Comparison of ENCODE assay signal across 22 cellular contexts in genomic region chr6:6823030-6823429, GRCh38.
DNase-seq lines count a peak whose midpoint lies in the region; ATAC-seq, FAIRE-seq and TF ChIP-seq lines count a peak whose summit lies in the region.
"Had no signal": no experiment of that assay in that cellular context is flagged by ENCODE, and none has a peak within 500 bp of the region (broad histone marks: within the 10 kb centered on the region; RNA-seq: fewer than 3 reads in every experiment).

No MANE protein-coding gene starts in this region.

- H4K20me1 ChIP-seq in BLaER1 (no peaks in the 10 kb centered on the region), GM12878 (ENCODE audit: control insufficient read depth, insufficient read depth) (no peaks in the 10 kb centered on the region)

- H3K9ac ChIP-seq in BLaER1: no peak overlapping the region
- H3K9ac ChIP-seq in GM12878 (ENCODE audit: control insufficient read depth, insufficient read depth, low read length): no peak overlapping the region; the same call in 1 of the 2 replicates

- TF ChIP-seq CTCF in HEK293 (tag by site-specific recombination; IDR thresholded peaks at IDR 0.05): no peak
- TF ChIP-seq CTCF in GM12878 (IDR thresholded peaks at IDR 0.05 in 2 of 3, conservative IDR thresholded peaks at IDR 0.05 in 1 of 3; ENCODE audit: control insufficient read depth in 2 of 3, extremely low read depth in 1 of 3, insufficient read depth in 1 of 3, low read depth in 3 of 3, low read length in 3 of 3): no peak
- no peak for TF ChIP-seq CTCF in right lobe of liver (IDR thresholded peaks at IDR 0.05)
- no peak for TF ChIP-seq CTCF in testis (IDR thresholded peaks at IDR 0.05)

- H3K36me3 ChIP-seq in BLaER1 (no peaks in the 10 kb centered on the region), HEK293 (ENCODE audit: control insufficient read depth in 2 of 2, insufficient read depth in 1 of 2, low read length in 2 of 2) (no peaks in the 10 kb centered on the region), GM12878 (ENCODE audit: control insufficient read depth in 2 of 2, insufficient read depth in 2 of 2, low read length in 1 of 2) (no peaks in the 10 kb centered on the region), right lobe of liver (no peaks in the 10 kb centered on the region), testis (ENCODE audit: low read depth, missing control alignments) (no peaks in the 10 kb centered on the region)

- TF ChIP-seq RAD21 in GM12878 (IDR thresholded peaks at IDR 0.05; ENCODE audit: insufficient read depth, low read depth, low read length): no peak

- FAIRE-seq in GM12878 (lab: Jason Lieb, UNC): no peak
- FAIRE-seq: D721Med, RCC 7860 had no signal

- POLR2A ChIA-PET in HEK293 (lab: Yijun Ruan, JAX): no interaction called here
- POLR2A ChIA-PET in GM12878 (lab: Charles Lee): interaction anchor here (0.6 to 0.7 kb wide), 3 partner anchors 16 to 431 kb away, joined by 3 to 5 read pairs (median 4); no protein-coding TSS in a partner anchor

- RAD21 ChIA-PET in GM12878 (lab: Charles Lee; ENCODE audit: unreplicated experiment): interaction anchor here (0.6 kb wide), 1 partner anchor 11 kb away, joined by 3 read pairs; no protein-coding TSS in a partner anchor

- TF ChIP-seq POLR2A in GM12878 (IDR thresholded peaks at IDR 0.05; ENCODE audit: low read depth, low read length) (no peak), right lobe of liver (IDR thresholded peaks at IDR 0.05) (no peak), testis (IDR thresholded peaks at IDR 0.05) (no peak)

- intact Hi-C loops in GM12878 (cut with micrococcal nuclease; ENCODE audit: unreplicated experiment): no loop called here
- intact Hi-C loops in right lobe of liver (cut with DNase I): no loop called here
- intact Hi-C loops in testis (cut with DNase I; ENCODE audit: low total_unique reads): no loop called here

- no peak for TF ChIP-seq EP300 in GM12878 (IDR thresholded peaks at IDR 0.05; ENCODE audit: borderline replicate concordance in 1 of 2, control insufficient read depth in 1 of 2, low read depth in 2 of 2, low read length in 2 of 2)

- BruUV-seq in GM12878 (replicated peaks; lab: Mats Ljungman, UMichigan): TSS peak; percentile 79

- CTCF ChIA-PET in HEK293 (lab: Yijun Ruan, JAX): interaction anchor here (1.3 kb wide), 1 partner anchor 620 kb away, joined by 3 read pairs; no protein-coding TSS in a partner anchor
- CTCF ChIA-PET in GM12878 (lab: Yijun Ruan, JAX): interaction anchor here (0.6 to 1.4 kb wide), 3 partner anchors 23 to 543 kb away, joined by 3 read pairs; no protein-coding TSS in a partner anchor

- SMC1A ChIA-PET in GM12878 (lab: Charles Lee; ENCODE audit: uncharacterized antibody, unreplicated experiment): interaction anchor here (0.8 to 1.9 kb wide), 6 partner anchors 8 to 23 kb away, joined by 3 to 11 read pairs (median 4); no protein-coding TSS in a partner anchor

- peak overlapping the region; percentile 25; the same call in 1 of the 2 replicates for H2AFZ ChIP-seq in GM12878 (ENCODE audit: control insufficient read depth, low read depth, low read length)

- in situ Hi-C loops in GM12878 (cut with MboI): no loop called here

- no peak for ATAC-seq in GM12878
- ATAC-seq in right lobe of liver: no peak
- ATAC-seq in GM19467 (IDR thresholded peaks at IDR 0.05; ENCODE audit: unreplicated experiment): no peak
- no peak for ATAC-seq in GM19324 (IDR thresholded peaks at IDR 0.05; ENCODE audit: low FRiP score, unreplicated experiment)
- ATAC-seq: Right ventricle myocardium inferior had no signal

- DNase-seq in GM12878 (ENCODE audit: low read depth, low spot score) (no peak), right lobe of liver (no peak), NCI-H1105 treated with DMSO at 0.1 percent for 48 hours (lab: John Stamatoyannopoulos, UW) (no peak), testis (no peak)
- DNase-seq: 8988T, EL, GF-D8, GOT3, HCEC 1CT, NCI-H1694, NCI-H2081 treated with DMSO at 0.1 percent for 48 hours, NCI-H2171 treated with DMSO at 0.1 percent for 48 hours, NCI-H524 treated with DMSO at 0.1 percent for 48 hours, NCI-H82 had no signal

- peak overlapping the region; percentile 47 for H3K4me2 ChIP-seq in BLaER1
- H3K4me2 ChIP-seq in GM12878 (ENCODE audit: control insufficient read depth, insufficient read depth): peak overlapping the region; percentile 41; the same call in 1 of the 2 replicates

- no peaks in the 10 kb centered on the region for H3K27me3 ChIP-seq in BLaER1
- H3K27me3 ChIP-seq in GM12878 (replicated peaks in 1 of 2; ENCODE audit: control insufficient read depth in 2 of 2, insufficient read depth in 2 of 2, low read length in 1 of 2): no peaks in the 10 kb centered on the region
- H3K27me3 ChIP-seq in right lobe of liver: no peaks in the 10 kb centered on the region
- no peaks in the 10 kb centered on the region for H3K27me3 ChIP-seq in testis

- H3K9me3 ChIP-seq in BLaER1 (no peaks in the 10 kb centered on the region), HEK293 (ENCODE audit: control insufficient read depth, insufficient read depth, low read depth, low read length) (no peaks in the 10 kb centered on the region), GM12878 (replicated peaks; ENCODE audit: control insufficient read depth, insufficient read depth, low read length) (no peaks in the 10 kb centered on the region), right lobe of liver (no peaks in the 10 kb centered on the region), testis (no peaks in the 10 kb centered on the region)

- WGBS in GM12878 (ENCODE audit: insufficient coverage, insufficient replicate concordance, low lambda C conversion rate, missing lambda C conversion rate): 67% methylated on average over 6 of the region's 6 CpGs
- WGBS in right lobe of liver (ENCODE audit: insufficient coverage, low coverage, low lambda C conversion rate, missing lambda C conversion rate): 78% methylated on average over 6 of the region's 6 CpGs
- WGBS in testis, 2 donors: 80 to 98% methylated on average over 6 of the region's 6 CpGs

- H3K79me2 ChIP-seq in GM12878 (ENCODE audit: control insufficient read depth, insufficient read depth, low read length): no peaks in the 10 kb centered on the region

- peaks cover 79% of the 10 kb centered on the region for H3K4me1 ChIP-seq in BLaER1
- H3K4me1 ChIP-seq in HEK293 (ENCODE audit: control insufficient read depth, insufficient read depth, low read length): peaks cover 2% of the 10 kb centered on the region; the same call in 1 of the 2 replicates
- peaks cover 27% of the 10 kb centered on the region for H3K4me1 ChIP-seq in GM12878 (ENCODE audit: control insufficient read depth, insufficient read depth, low read length)
- peaks cover 0 to 14% (median 3%) of the 10 kb centered on the region in 4 donors for H3K4me1 ChIP-seq in right lobe of liver
- no peaks in the 10 kb centered on the region for H3K4me1 ChIP-seq in testis

- H3K27ac ChIP-seq in BLaER1: no peak overlapping the region
- no peak overlapping the region for H3K27ac ChIP-seq in HEK293 (ENCODE audit: extremely low read depth, low read depth, low read length)
- H3K27ac ChIP-seq in GM12878 (ENCODE audit: control insufficient read depth, insufficient read depth): 0 out of 2 replicates have a peak overlapping the region, but pooled peaks have one; percentile 20
- peak overlapping the region; percentile 46 to 67 (median 67) for H3K27ac ChIP-seq in right lobe of liver
- no peak overlapping the region for H3K27ac ChIP-seq in testis
- H3K27ac ChIP-seq: C4-2B had no signal

- no peak overlapping the region for H3K4me3 ChIP-seq in BLaER1
- H3K4me3 ChIP-seq in HEK293 (ENCODE audit: low read depth, low read length): no peak overlapping the region
- H3K4me3 ChIP-seq in GM12878: no peak overlapping the region
- no peak overlapping the region for H3K4me3 ChIP-seq in right lobe of liver
- H3K4me3 ChIP-seq in testis: no peak overlapping the region

TF ChIP-seq in HEK293, 187 proteins besides CTCF, POLR2A, EP300 and RAD21:
- no peak for TF ChIP-seq ZNF114 (tag by site-specific recombination; IDR thresholded peaks at IDR 0.05)
- TF ChIP-seq SCRT2 (tag by site-specific recombination; IDR thresholded peaks at IDR 0.05): 0 out of 2 replicates have a peak, but pooled peaks have one; percentile 14
TF ChIP-seq in HEK293: peak in this region for 1.

TF ChIP-seq in GM12878, 131 proteins besides CTCF, POLR2A, EP300 and RAD21:
- TF ChIP-seq SPI1 (IDR thresholded peaks at IDR 0.05; ENCODE audit: borderline replicate concordance, insufficient read depth, low read depth, low read length) (peak; percentile 71; the same call in 1 of the 2 replicates), POLR2AphosphoS5 (IDR thresholded peaks at IDR 0.05; ENCODE audit: low read length) (no peak)

Comparison
In these comparisons a context has a peak if more than half of its experiments do, and no peak if none do; other contexts are left out.
1. H3K27ac ChIP-seq: peak in GM12878 (single experiment) and right lobe of liver (3 of 3); none in BLaER1 (single experiment), HEK293 (single experiment) and testis (0 of 2).